ENCODE assay signal across 8 cellular contexts in the genomic region with DNA sequence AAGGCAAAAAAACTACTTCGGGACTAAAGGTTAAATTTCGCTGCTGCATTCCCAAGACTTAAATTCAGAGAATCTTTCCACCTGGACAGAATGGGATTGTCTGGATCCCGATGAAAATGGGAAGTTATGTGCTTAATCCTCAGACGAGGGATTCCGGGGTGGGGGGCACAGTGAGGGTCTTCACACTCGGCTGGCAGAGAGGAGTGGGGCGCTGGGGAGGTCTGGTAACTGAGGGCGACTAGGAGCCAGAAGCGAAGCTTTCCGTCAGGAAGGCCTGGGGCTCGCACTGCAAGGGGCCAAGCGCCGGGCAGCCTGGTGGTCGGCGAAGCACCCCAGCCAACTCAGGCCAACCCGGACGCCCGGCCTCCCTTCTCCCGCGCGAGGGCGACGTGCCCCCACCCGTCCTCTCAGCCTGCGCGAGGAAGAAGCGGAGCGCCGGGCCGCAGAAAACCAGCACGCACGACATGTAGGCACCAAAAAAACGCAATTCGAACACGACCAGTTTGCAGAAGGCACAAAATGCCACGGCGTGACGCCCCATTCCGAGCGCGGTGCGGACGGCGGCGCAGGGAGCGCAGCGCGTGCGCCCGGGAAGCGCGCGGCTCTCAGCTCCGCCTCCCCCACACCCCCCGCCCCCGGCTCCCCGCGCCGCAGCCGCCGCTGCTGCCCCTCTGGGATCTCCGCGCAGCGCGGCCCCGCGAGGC.
DNase-seq lines count a peak whose midpoint lies in the region; ATAC-seq lines count a peak whose summit lies in the region.

No MANE protein-coding gene starts in this region.

- peaks cover 13 to 26% (median 22%) of the 10 kb centered on the region in 10 experiments for H3K4me1 ChIP-seq in BLaER1 treated with 17β-estradiol and CSF1 and Interleukin-3, amounts not matched to agents 10 nM and 100 nM

- DNase-seq in NCI-H526 (lab: John Stamatoyannopoulos, UW) (peak; percentile 63 to 69), brain pericyte (ENCODE audit: low read depth, low spot score) (peak; percentile 45), inferior parietal cortex (ENCODE audit: extremely low spot score) (peak; percentile 81), SW480 (ENCODE audit: low spot score) (no peak)
- DNase-seq in stimulated activated CD8-positive, alpha-beta memory T cell treated with anti-CD3 and anti-CD28 coated beads, Interleukin-12 subunit alpha, Interleukin-12 subunit beta, amount 100 ng/mL, for 24 hours (ENCODE audit: extremely low read depth) = peak; percentile 52

- H4K20me1 ChIP-seq in BLaER1 treated with 17β-estradiol and CSF1 and Interleukin-3, amounts not matched to agents 10 nM and 100 nM = no peaks in the 10 kb centered on the region; a peak in 2 of 22 replicates

- H3K9ac ChIP-seq in BLaER1 treated with 17β-estradiol and CSF1 and Interleukin-3, amounts not matched to agents 10 nM and 100 nM = peak overlapping the region; percentile 81 to 91 (median 87)

- peaks cover 0 to 17% (median 7%) of the 10 kb centered on the region in 11 experiments; a peak in 7 of 22 replicates for H3K36me3 ChIP-seq in BLaER1 treated with 17β-estradiol and CSF1 and Interleukin-3, amounts not matched to agents 10 nM and 100 nM

- H3K9me3 ChIP-seq in BLaER1 treated with 17β-estradiol and CSF1 and Interleukin-3, amounts not matched to agents 10 nM and 100 nM (replicated peaks in 1 of 11) = no peaks in the 10 kb centered on the region

- H3K4me2 ChIP-seq in BLaER1 treated with 17β-estradiol and CSF1 and Interleukin-3, amounts not matched to agents 10 nM and 100 nM = peak overlapping the region; percentile 86 to 97 (median 90)

- H3K27ac ChIP-seq in BLaER1 treated with 17β-estradiol and CSF1 and Interleukin-3, amounts not matched to agents 10 nM and 100 nM = peak overlapping the region; percentile 79 to 91 (median 85)

- H3K27me3 ChIP-seq in BLaER1 treated with 17β-estradiol and CSF1 and Interleukin-3, amounts not matched to agents 10 nM and 100 nM = no peaks in the 10 kb centered on the region

- peak overlapping the region; percentile 73 to 88 (median 80) for H3K4me3 ChIP-seq in BLaER1 treated with 17β-estradiol and CSF1 and Interleukin-3, amounts not matched to agents 10 nM and 100 nM

- ATAC-seq in GM18508 (IDR thresholded peaks at IDR 0.05; ENCODE audit: insufficient read depth, unreplicated experiment) = peak; percentile 44
- peak; percentile 42 for ATAC-seq in HG02885 (IDR thresholded peaks at IDR 0.05; ENCODE audit: poor library complexity, unreplicated experiment)
